In genomic region chr22:40509401-40510134, GRCh38 we compare ENCODE assay signal across 1 cellular context.
TF ChIP-seq lines count a peak whose summit lies in the region.

No MANE protein-coding gene starts in this region.

TF ChIP-seq in SK-N-SH, 30 proteins besides CTCF, POLR2A, EP300 and RAD21 (continued from another document):
- TF ChIP-seq REST (IDR thresholded peaks at IDR 0.05; ENCODE audit: low read depth, low read length), result no peak
- no peak for TF ChIP-seq CHD2 (IDR thresholded peaks at IDR 0.05; ENCODE audit: low read length, partially characterized antibody)
- no peak for TF ChIP-seq RXRA (IDR thresholded peaks at IDR 0.05; ENCODE audit: borderline replicate concordance, low read depth)
- no peak for TF ChIP-seq MEF2A (IDR thresholded peaks at IDR 0.05; ENCODE audit: borderline replicate concordance, low read depth)
- no peak for TF ChIP-seq USF1 (IDR thresholded peaks at IDR 0.05; ENCODE audit: borderline replicate concordance, low read depth)
- TF ChIP-seq RFX5 (IDR thresholded peaks at IDR 0.05; ENCODE audit: low read length), result no peak
- TF ChIP-seq EZH2phosphoT487 (IDR thresholded peaks at IDR 0.05; ENCODE audit: borderline replicate concordance, low read depth), result no peak
- no peak for TF ChIP-seq MXI1 (IDR thresholded peaks at IDR 0.05; ENCODE audit: low read depth, low read length)
- TF ChIP-seq NRF1 (IDR thresholded peaks at IDR 0.05; ENCODE audit: low read depth, low read length), result no peak
TF ChIP-seq in SK-N-SH: peak in this region for 0.
